In genomic region chr13:114128624-114129522, GRCh38 we compare ENCODE assay signal across 1 cellular context.
TF ChIP-seq lines count a peak whose summit lies in the region.

No MANE protein-coding gene starts in this region.

TF ChIP-seq in GM23338, 12 proteins besides CTCF, POLR2A, EP300 and RAD21 (continued from another document):
- TF ChIP-seq ZNF462 (CRISPR knock-in tag; IDR thresholded peaks at IDR 0.05) (no peak), CREB1 (CRISPR knock-in tag; IDR thresholded peaks at IDR 0.05; ENCODE audit: low read depth) (no peak), ZNF114 (CRISPR knock-in tag; IDR thresholded peaks at IDR 0.05) (no peak), NANOG (IDR thresholded peaks at IDR 0.05; ENCODE audit: borderline replicate concordance) (no peak), EZH2 (IDR thresholded peaks at IDR 0.05; ENCODE audit: low read depth, unreplicated experiment) (no peak), STAT1 (IDR thresholded peaks at IDR 0.05; ENCODE audit: unreplicated experiment) (no peak), ZNF331 (CRISPR knock-in tag; IDR thresholded peaks at IDR 0.05; ENCODE audit: low read depth) (no peak), POLR2AphosphoS5 (IDR thresholded peaks at IDR 0.05; ENCODE audit: low read depth) (no peak), REST (IDR thresholded peaks at IDR 0.05; ENCODE audit: unreplicated experiment) (no peak), EZH2phosphoT487 (IDR thresholded peaks at IDR 0.05; ENCODE audit: unreplicated experiment) (no peak)
